In the genomic region with DNA sequence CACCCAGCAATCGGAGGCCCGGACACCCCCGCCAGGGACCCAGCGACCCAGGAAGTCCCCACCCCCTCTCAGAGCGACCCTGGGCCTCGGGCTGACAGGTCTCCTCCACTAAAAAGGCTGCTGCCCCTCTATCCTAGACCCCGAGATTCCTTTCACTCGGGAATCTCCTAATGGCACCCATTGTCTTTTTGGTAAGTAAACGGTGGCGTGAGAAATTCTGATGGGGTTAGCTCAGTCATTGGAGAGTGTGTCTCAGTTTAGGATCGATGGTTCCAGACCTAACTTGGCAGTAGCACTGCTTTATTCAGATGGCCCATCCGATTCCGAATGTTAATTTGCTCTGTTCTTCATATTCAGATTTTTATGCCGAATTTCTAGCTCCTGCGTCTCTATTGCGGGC, we compare ENCODE assay signal across 7 cellular contexts.
DNase-seq lines count a peak whose midpoint lies in the region; ATAC-seq and TF ChIP-seq lines count a peak whose summit lies in the region.
"Not testable (repeated sequence)": the region's sequence is repeated elsewhere in the genome, so short reads cannot be mapped to it uniquely, and the experiment has no call there.

No MANE protein-coding gene starts in this region.

- H3K4me3 ChIP-seq in body of pancreas, result not testable (repeated sequence)
- peak overlapping the region; percentile 16 for H3K4me3 ChIP-seq in epithelial cell of proximal tubule (ENCODE audit: low read depth, low read length)

- H3K4me1 ChIP-seq in H9 (ENCODE audit: insufficient read depth, low read length); body of pancreas: not testable (repeated sequence)

- not testable (repeated sequence) for H3K27me3 ChIP-seq in H9 (ENCODE audit: insufficient read depth, low read length); body of pancreas

- not testable (repeated sequence) for H2BK12ac ChIP-seq in H9 (ENCODE audit: insufficient read length, low read depth, low read length)

- not testable (repeated sequence) for H3K36me3 Mint-ChIP-seq in H9 (ENCODE audit: insufficient read depth in 1 of 3, low read depth in 3 of 3); activated CD4-positive, alpha-beta T cell treated with anti-CD3 and anti-CD28 coated beads for 36 hours (ENCODE audit: low read depth); progenitor cell of endocrine pancreas (ENCODE audit: insufficient read depth)

- H4K8ac ChIP-seq in H9 (replicated peaks; ENCODE audit: insufficient read length, low read depth, low read length), result not testable (repeated sequence)

- H3K14ac ChIP-seq in H9 (ENCODE audit: insufficient read depth, low read length), result not testable (repeated sequence)

- H4K91ac ChIP-seq in H9 (ENCODE audit: insufficient read length, low read depth, low read length), result not testable (repeated sequence)

- H3T11ph ChIP-seq in H9 (ENCODE audit: low read length), result not testable (repeated sequence)

- H2BK20ac ChIP-seq in H9 (ENCODE audit: low read depth, low read length, poor library complexity, severe bottlenecking), result not testable (repeated sequence)

- H3K36me3 ChIP-seq in body of pancreas (replicated peaks in 1 of 2; ENCODE audit: insufficient read depth in 1 of 2, low read depth in 2 of 2), result not testable (repeated sequence)

- not testable (repeated sequence) for H3K4ac ChIP-seq in H9 (ENCODE audit: low read depth, low read length)

- not testable (repeated sequence) for H3K56ac ChIP-seq in H9 (ENCODE audit: insufficient read length, low read depth, low read length)

- H2BK5ac ChIP-seq in H9 (ENCODE audit: insufficient read length, low read length), result not testable (repeated sequence)

- H3K27me3 Mint-ChIP-seq in H9 (ENCODE audit: low read depth), result peaks cover 13% of the 10 kb centered on the region
- not testable (repeated sequence) for H3K27me3 Mint-ChIP-seq in activated CD4-positive, alpha-beta T cell treated with anti-CD3 and anti-CD28 coated beads for 36 hours
- H3K27me3 Mint-ChIP-seq in progenitor cell of endocrine pancreas, result peaks cover 11% of the 10 kb centered on the region

- not testable (repeated sequence) for H3K27ac Mint-ChIP-seq in H9; activated CD4-positive, alpha-beta T cell treated with anti-CD3 and anti-CD28 coated beads for 36 hours; progenitor cell of endocrine pancreas

- H4K20me1 ChIP-seq in H9 (ENCODE audit: control insufficient read depth, insufficient read depth, insufficient read length), result not testable (repeated sequence)

- not testable (repeated sequence) for H3K9ac ChIP-seq in H9 (ENCODE audit: extremely low read depth, insufficient read length, low read length)

- not testable (repeated sequence) for H3K23me2 ChIP-seq in H9 (ENCODE audit: insufficient read length, low read depth, low read length, poor library complexity, severe bottlenecking)

- not testable (repeated sequence) for H3K79me2 ChIP-seq in H9 (ENCODE audit: insufficient read depth, low read length)

- not testable (repeated sequence) for TF ChIP-seq CTCF in H9 (conservative IDR thresholded peaks at IDR 0.05); body of pancreas (IDR thresholded peaks at IDR 0.05); epithelial cell of proximal tubule (conservative IDR thresholded peaks at IDR 0.05; ENCODE audit: low read depth, low read length); progenitor cell of endocrine pancreas (IDR thresholded peaks at IDR 0.05; ENCODE audit: unreplicated experiment)

- H2BK15ac ChIP-seq in H9 (ENCODE audit: low read depth, low read length), result not testable (repeated sequence)

- H3K79me1 ChIP-seq in H9 (ENCODE audit: insufficient read depth, low read depth, low read length, poor library complexity, severe bottlenecking), result not testable (repeated sequence)

- no CpG with 5 or more reads among the region's 16 CpGs for WGBS in H9 (ENCODE audit: extremely low coverage, insufficient read length, low lambda C conversion rate)
- 6 to 12% methylated on average over 10 of the region's 16 CpGs for WGBS in body of pancreas, 2 donors

- peak overlapping the region; percentile 43 for H3K4me2 ChIP-seq in H9 (ENCODE audit: insufficient read depth, insufficient read length, low read length)

- CTCF ChIA-PET in activated CD4-positive, alpha-beta T cell treated with anti-CD3 and anti-CD28 coated beads for 36 hours (lab: Charles Lee), result not testable (repeated sequence)

- not testable (repeated sequence) for H2AK5ac ChIP-seq in H9 (ENCODE audit: insufficient read length, low read length)

- not testable (repeated sequence) for H2BK120ac ChIP-seq in H9 (ENCODE audit: low read depth, low read length, poor library complexity, severe bottlenecking)

- H3K9me3 ChIP-seq in H9 (ENCODE audit: control insufficient read depth, low read depth, low read length); body of pancreas: not testable (repeated sequence)

- intact Hi-C loops in activated CD4-positive, alpha-beta T cell treated with anti-CD3 and anti-CD28 coated beads for 36 hours (cut with DNase I, micrococcal nuclease); body of pancreas (cut with DNase I); left cardiac atrium (cut with DNase I): not testable (repeated sequence)

- not testable (repeated sequence) for H2AFZ ChIP-seq in H9 (ENCODE audit: low read length)

- not testable (repeated sequence) for H3K23ac ChIP-seq in H9 (ENCODE audit: insufficient read length, low read depth, low read length)

- POLR2A ChIA-PET in activated CD4-positive, alpha-beta T cell treated with anti-CD3 and anti-CD28 coated beads for 36 hours (lab: Charles Lee), result not testable (repeated sequence)

- H4K5ac ChIP-seq in H9 (ENCODE audit: insufficient read length, low read depth, low read length), result not testable (repeated sequence)

- not testable (repeated sequence) for DNase-seq in H9; activated CD4-positive, alpha-beta T cell treated with anti-CD3 and anti-CD28 coated beads for 36 hours; body of pancreas; epithelial cell of proximal tubule (ENCODE audit: low read depth); left cardiac atrium; left lobe of liver (ENCODE audit: low spot score); progenitor cell of endocrine pancreas (ENCODE audit: low spot score, unreplicated experiment)

- ATAC-seq in activated CD4-positive, alpha-beta T cell treated with anti-CD3 and anti-CD28 coated beads for 36 hours, result not testable (repeated sequence)
- peak; percentile 31 for ATAC-seq in body of pancreas
- peak; percentile 23 to 51 for ATAC-seq in left cardiac atrium
- peak; percentile 44 for ATAC-seq in left lobe of liver

- peak overlapping the region; percentile 63 to 79 for H3K4me3 Mint-ChIP-seq in H9
- H3K4me3 Mint-ChIP-seq in activated CD4-positive, alpha-beta T cell treated with anti-CD3 and anti-CD28 coated beads for 36 hours, result peak overlapping the region; percentile 49
- peak overlapping the region; percentile 31 for H3K4me3 Mint-ChIP-seq in progenitor cell of endocrine pancreas (ENCODE audit: low read depth)

- H3K27ac ChIP-seq in H9 (ENCODE audit: insufficient read length, low read depth, low read length); body of pancreas: not testable (repeated sequence)

- H3K18ac ChIP-seq in H9 (ENCODE audit: insufficient read length, low read depth, low read length), result not testable (repeated sequence)

- not testable (repeated sequence) for H3K9me3 Mint-ChIP-seq in H9; activated CD4-positive, alpha-beta T cell treated with anti-CD3 and anti-CD28 coated beads for 36 hours (ENCODE audit: low read depth); progenitor cell of endocrine pancreas (ENCODE audit: low read depth)

- TF ChIP-seq POLR2A in body of pancreas (IDR thresholded peaks at IDR 0.05), result not testable (repeated sequence)

- H3K4me1 Mint-ChIP-seq in H9; activated CD4-positive, alpha-beta T cell treated with anti-CD3 and anti-CD28 coated beads for 36 hours; progenitor cell of endocrine pancreas (ENCODE audit: low read depth): not testable (repeated sequence)
